ENCODE assay signal across 14 cellular contexts in genomic region chr19:51065221-51065960, GRCh38. TPM values are rescaled to one million over a fixed set of nuclear protein-coding genes. Genes with fewer than 3 reads are reported as not detected.
DNase-seq lines count a peak whose midpoint lies in the region; ATAC-seq, FAIRE-seq and TF ChIP-seq lines count a peak whose summit lies in the region.
"Had no signal": no experiment of that assay in that cellular context is flagged by ENCODE, and none has a peak within 500 bp of the region (broad histone marks: within the 10 kb centered on the region; RNA-seq: fewer than 3 reads in every experiment).

No MANE protein-coding gene starts in this region.

- no peaks in the 10 kb centered on the region for H3K9me2 ChIP-seq in HCT116 (ENCODE audit: insufficient read depth)

- ATAC-seq in HCT116 = peak; percentile 46
- ATAC-seq in stimulated activated effector memory CD8-positive, alpha-beta T cell treated with anti-CD3 and anti-CD28 coated beads, Interleukin-12 subunit alpha, Interleukin-12 subunit beta, amount 100 ng/mL, for 72 hours = no peak
- ATAC-seq in HG03280 (IDR thresholded peaks at IDR 0.05; ENCODE audit: unreplicated experiment) = no peak
- ATAC-seq: activated T-cell treated with anti-CD3 and anti-CD28 coated beads, Interleukin-2, amount 50 U/mL, for 4 hours had no signal

- H3K36me3 Mint-ChIP-seq in brain = no peaks in the 10 kb centered on the region
- H3K36me3 Mint-ChIP-seq in stimulated activated effector memory CD8-positive, alpha-beta T cell treated with anti-CD3 and anti-CD28 coated beads, Interleukin-12 subunit alpha, Interleukin-12 subunit beta, amount 100 ng/mL, for 72 hours = no peaks in the 10 kb centered on the region

- intact Hi-C loops in HCT116 (cut with micrococcal nuclease) = no loop called here
- intact Hi-C loops in thyroid gland (cut with DNase I) = no loop called here

- H3K9me3 ChIP-seq in HCT116 (ENCODE audit: control insufficient read depth in 1 of 2, insufficient read depth in 1 of 2, low read depth in 1 of 2, low read length in 2 of 2) (no peaks in the 10 kb centered on the region), keratinocyte (ENCODE audit: control insufficient read depth, low read depth, low read length) (no peaks in the 10 kb centered on the region), thyroid gland (no peaks in the 10 kb centered on the region)

- no peak overlapping the region for H3K27ac Mint-ChIP-seq in brain
- no peak overlapping the region for H3K27ac Mint-ChIP-seq in stimulated activated effector memory CD8-positive, alpha-beta T cell treated with anti-CD3 and anti-CD28 coated beads, Interleukin-12 subunit alpha, Interleukin-12 subunit beta, amount 100 ng/mL, for 72 hours

- H3K9me1 ChIP-seq in keratinocyte (ENCODE audit: control insufficient read depth, extremely low read depth, insufficient read depth, low read length) = no peaks in the 10 kb centered on the region

- TF ChIP-seq RAD21 in HCT116 (IDR thresholded peaks at IDR 0.05; ENCODE audit: low read depth) = no peak

- no peaks in the 10 kb centered on the region for H4K20me1 ChIP-seq in HCT116 (ENCODE audit: insufficient read depth)
- H4K20me1 ChIP-seq in keratinocyte (ENCODE audit: control insufficient read depth, extremely low read depth, insufficient read depth, low read length) = no peaks in the 10 kb centered on the region

- WGBS in thyroid gland, 2 donors = 17 to 22% methylated on average over 22 to 23 of the region's 25 CpGs

- RAD21 ChIA-PET in HCT116 (lab: Charles Lee; ENCODE audit: low non-redundant PET in 1 of 2, low total read pairs in 2 of 2, uncharacterized antibody in 2 of 2, unreplicated experiment in 2 of 2) = no interaction called here

- FAIRE-seq in keratinocyte (lab: Jason Lieb, UNC) = no peak

- CTCF ChIA-PET in HCT116 (lab: Charles Lee) = interaction anchor here (0.8 to 1.0 kb wide), 3 partner anchors 44 to 49 kb away, joined by 3 to 7 read pairs (median 4); no protein-coding TSS in a partner anchor

- TF ChIP-seq POLR2A in HCT116 (IDR thresholded peaks at IDR 0.05; ENCODE audit: borderline replicate concordance, extremely low read depth, insufficient read depth, insufficient read length) (no peak), thyroid gland (IDR thresholded peaks at IDR 0.05) (no peak)

- no peak for TF ChIP-seq CTCF in HCT116 (IDR thresholded peaks at IDR 0.05 in 2 of 3, conservative IDR thresholded peaks at IDR 0.05 in 1 of 3; ENCODE audit: borderline replicate concordance in 1 of 3, insufficient read depth in 1 of 3, low read depth in 2 of 3, low read length in 2 of 3)
- TF ChIP-seq CTCF in brain (conservative IDR thresholded peaks at IDR 0.05) = no peak
- TF ChIP-seq CTCF in keratinocyte (optimal IDR thresholded peaks at IDR 0.05 in 1 of 3, IDR thresholded peaks at IDR 0.05 in 1 of 3, conservative IDR thresholded peaks at IDR 0.05 in 1 of 3; ENCODE audit: extremely low read depth in 1 of 3, insufficient read depth in 2 of 3, low read length in 3 of 3) = no peak
- no peak for TF ChIP-seq CTCF in thyroid gland (IDR thresholded peaks at IDR 0.05)

- H3K9me3 Mint-ChIP-seq in brain = peaks cover 0 to 9% (median 4%) of the 10 kb centered on the region in 5 experiments
- no peaks in the 10 kb centered on the region for H3K9me3 Mint-ChIP-seq in stimulated activated effector memory CD8-positive, alpha-beta T cell treated with anti-CD3 and anti-CD28 coated beads, Interleukin-12 subunit alpha, Interleukin-12 subunit beta, amount 100 ng/mL, for 72 hours
- H3K9me3 Mint-ChIP-seq: activated T-cell treated with anti-CD3 and anti-CD28 coated beads, Interleukin-2, amount 50 U/mL, for 4 hours had no signal

- dilution Hi-C loops in keratinocyte (cut with MboI; ENCODE audit: extremely low pct_ligation_motif_present, low sequenced_read_pairs) = no loop called here

- no peaks in the 10 kb centered on the region for H3K4me1 Mint-ChIP-seq in brain
- H3K4me1 Mint-ChIP-seq in stimulated activated effector memory CD8-positive, alpha-beta T cell treated with anti-CD3 and anti-CD28 coated beads, Interleukin-12 subunit alpha, Interleukin-12 subunit beta, amount 100 ng/mL, for 72 hours = no peaks in the 10 kb centered on the region

- peak overlapping the region; percentile 57 to 77 (median 66) for H3K4me3 Mint-ChIP-seq in brain
- H3K4me3 Mint-ChIP-seq in stimulated activated effector memory CD8-positive, alpha-beta T cell treated with anti-CD3 and anti-CD28 coated beads, Interleukin-12 subunit alpha, Interleukin-12 subunit beta, amount 100 ng/mL, for 72 hours = peak overlapping the region; percentile 20
- H3K4me3 Mint-ChIP-seq: activated T-cell treated with anti-CD3 and anti-CD28 coated beads, Interleukin-2, amount 50 U/mL, for 4 hours had no signal

- no TSS peak for BruUV-seq in HCT116 (replicated peaks; lab: Mats Ljungman, UMichigan)

- H3K36me3 ChIP-seq in HCT116 (ENCODE audit: control insufficient read depth in 1 of 2, insufficient read depth in 2 of 2, low read length in 2 of 2) (no peaks in the 10 kb centered on the region), keratinocyte (ENCODE audit: control insufficient read depth in 2 of 2, extremely low read depth in 1 of 2, insufficient read depth in 2 of 2, low read length in 2 of 2) (no peaks in the 10 kb centered on the region), thyroid gland (no peaks in the 10 kb centered on the region)
- H3K36me3 ChIP-seq: WERI-Rb-1 had no signal

- no peak overlapping the region for H2AFZ ChIP-seq in HCT116 (ENCODE audit: low read depth, low read length, poor library complexity, severe bottlenecking)
- peak overlapping the region; percentile 31 for H2AFZ ChIP-seq in keratinocyte (ENCODE audit: control insufficient read depth, low read length)

- peaks cover 34% of the 10 kb centered on the region for H3K27me3 Mint-ChIP-seq in brain

- H3K27me3 ChIP-seq in HCT116 (ENCODE audit: insufficient read depth, low read length) = no peaks in the 10 kb centered on the region
- H3K27me3 ChIP-seq in keratinocyte (ENCODE audit: control insufficient read depth, extremely low read depth, insufficient read depth, low read length) = peaks cover 18% of the 10 kb centered on the region
- H3K27me3 ChIP-seq in thyroid gland = no peaks in the 10 kb centered on the region

- H3K4me1 ChIP-seq in HCT116 (ENCODE audit: control insufficient read depth in 1 of 2, insufficient read depth in 2 of 2, low read length in 2 of 2) = peaks cover 9 to 28% of the 10 kb centered on the region in 2 experiments
- peaks cover 3% of the 10 kb centered on the region for H3K4me1 ChIP-seq in keratinocyte (ENCODE audit: control insufficient read depth, extremely low read depth, insufficient read depth, low read length)
- peaks cover 4 to 7% of the 10 kb centered on the region in 2 donors for H3K4me1 ChIP-seq in thyroid gland

- H3K9ac ChIP-seq in HCT116 (ENCODE audit: low read length) (peak overlapping the region; percentile 37), keratinocyte (ENCODE audit: control insufficient read depth, extremely low read depth, insufficient read depth, low read length) (no peak overlapping the region)

- POLR2A ChIA-PET in HCT116 (lab: Charles Lee) = interaction anchor here (0.8 kb wide), 1 partner anchor 49 kb away, joined by 3 read pairs; no protein-coding TSS in a partner anchor

- H3K27ac ChIP-seq in HCT116 (ENCODE audit: low read depth, low read length) = peak overlapping the region; percentile 43; the same call in 1 of the 2 replicates
- H3K27ac ChIP-seq in keratinocyte (ENCODE audit: control insufficient read depth, insufficient read depth, low read length) = no peak overlapping the region
- H3K27ac ChIP-seq in thyroid gland = no peak overlapping the region
- H3K27ac ChIP-seq: WERI-Rb-1 had no signal

- H3K79me2 ChIP-seq in HCT116 (ENCODE audit: insufficient read depth, low read length) = no peaks in the 10 kb centered on the region
- no peaks in the 10 kb centered on the region for H3K79me2 ChIP-seq in keratinocyte (ENCODE audit: control insufficient read depth, insufficient read depth, low read length)

- peak overlapping the region; percentile 41 to 47 for H3K4me3 ChIP-seq in HCT116 (replicated peaks in 1 of 2; ENCODE audit: low read depth in 1 of 2, low read length in 2 of 2)
- peak overlapping the region; percentile 9 to 21 (median 17) for H3K4me3 ChIP-seq in keratinocyte (ENCODE audit: control insufficient read depth in 2 of 3, extremely low read depth in 1 of 3, insufficient read depth in 2 of 3, low read depth in 1 of 3, low read length in 3 of 3)
- no peak overlapping the region for H3K4me3 ChIP-seq in thyroid gland (replicated peaks in 1 of 3)

- DNase-seq in HCT116 (ENCODE audit: low read depth, low spot score) (no peak), keratinocyte (ENCODE audit: low read depth, low spot score) (no peak), thyroid gland (no peak), NCI-H510A treated with DMSO at 0.1 percent for 48 hours (lab: John Stamatoyannopoulos, UW) (no peak)
- no peak for DNase-seq in stimulated activated effector memory CD8-positive, alpha-beta T cell treated with anti-CD3 and anti-CD28 coated beads, Interleukin-12 subunit alpha, Interleukin-12 subunit beta, amount 100 ng/mL, for 72 hours (ENCODE audit: low spot score in 2 of 2)
- DNase-seq: activated T-cell treated with anti-CD3 and anti-CD28 coated beads, Interleukin-2, amount 50 U/mL, for 4 hours; central memory CD4-positive, alpha-beta T cell; Kasumi-1; NCI-H2171; WERI-Rb-1 had no signal

- peak overlapping the region; percentile 74 for H3K4me2 ChIP-seq in HCT116 (ENCODE audit: low read length)
- peak overlapping the region; percentile 49 for H3K4me2 ChIP-seq in keratinocyte (ENCODE audit: control insufficient read depth, extremely low read depth, insufficient read depth, low read depth, low read length)

RNA-seq across cellular contexts. Expression of gene KLK13, which starts 0.5 kb away (rescaled TPM):
- total RNA-seq in HCT116 (2021; ENCODE audit: unreplicated experiment) (3.2 TPM), thyroid gland (under 1 TPM in 2 of 4 donors, not detected in 2; 0.22 to 0.73 TPM)
- 1.9 and 2.2 TPM in 2 replicates for polyA plus RNA-seq in HCT116 (2012)
- polyA plus RNA-seq in brain (ENCODE audit: insufficient read depth, low read depth, low replicate concordance) (not detected), keratinocyte (2.0 to 4.4 TPM (median 2.8 TPM) in 3 replicates)
- 8.8 TPM for polyA plus RNA-seq in keratinocyte (2011; ENCODE audit: low read depth)
- 4.4 and 6.1 TPM in 2 replicates for polyA plus RNA-seq in keratinocyte (2011; cell fraction: cytosol; rRNA removed)
- polyA plus RNA-seq in keratinocyte (2011; cell fraction: nucleus; rRNA removed) = 5.7 and 8.5 TPM in 2 replicates
- 2.1 and 12.8 TPM in 2 replicates for polyA plus RNA-seq in keratinocyte (2012; ENCODE audit: low replicate concordance)
- 1.9 to 5.5 TPM (median 4.8 TPM) in 3 replicates for polyA minus RNA-seq in keratinocyte
- polyA minus RNA-seq in keratinocyte (2011; cell fraction: cytosol; rRNA and poly(A)+ RNA removed) = 3.3 TPM
- 1.0 and 3.7 TPM in 2 replicates for polyA minus RNA-seq in keratinocyte (2011; cell fraction: nucleus; rRNA and poly(A)+ RNA removed)
- total RNA-seq: activated T-cell treated with anti-CD3 and anti-CD28 coated beads, Interleukin-2, amount 50 U/mL, for 4 hours; glomerular endothelial cell; myocyte had no signal

RNA-seq across cellular contexts. Expression of gene KLK14, which starts 17.3 kb away (rescaled TPM):
- total RNA-seq in HCT116 (2021; ENCODE audit: unreplicated experiment) (0.76 TPM), thyroid gland (not detected)
- polyA plus RNA-seq in HCT116 (2012) = 0.37 and 0.47 TPM in 2 replicates
- polyA plus RNA-seq in brain (ENCODE audit: insufficient read depth, low read depth, low replicate concordance) (0.70 TPM), keratinocyte (0.05 to 0.63 TPM (median 0.10 TPM) in 3 replicates)
- 2.6 TPM for polyA plus RNA-seq in keratinocyte (2011; ENCODE audit: low read depth)
- polyA plus RNA-seq in keratinocyte (2011; cell fraction: cytosol; rRNA removed) = 0.17 and 0.33 TPM in 2 replicates
- 0.37 and 0.45 TPM in 2 replicates for polyA plus RNA-seq in keratinocyte (2011; cell fraction: nucleus; rRNA removed)
- polyA plus RNA-seq in keratinocyte (2012; ENCODE audit: low replicate concordance) = 0.73 and 11.4 TPM in 2 replicates
- polyA minus RNA-seq in keratinocyte = 0.23 to 0.46 TPM in 2 of 3 replicates, not detected in the other
- not detected for polyA minus RNA-seq in keratinocyte (2011; cell fraction: cytosol; rRNA and poly(A)+ RNA removed)
- not detected in 2 replicates for polyA minus RNA-seq in keratinocyte (2011; cell fraction: nucleus; rRNA and poly(A)+ RNA removed)
- total RNA-seq: glomerular endothelial cell, myocyte had no signal

RNA-seq across cellular contexts. Expression of gene KLK12, which starts 30.6 kb away (rescaled TPM):
- total RNA-seq in HCT116 (2021; ENCODE audit: unreplicated experiment) = not detected
- 0.09 TPM in 1 of 2 replicates, not detected in the other for polyA plus RNA-seq in HCT116 (2012)
- polyA plus RNA-seq in brain (ENCODE audit: insufficient read depth, low read depth, low replicate concordance) = 0.51 TPM
- polyA plus RNA-seq in keratinocyte = not detected in 3 replicates
- not detected for polyA plus RNA-seq in keratinocyte (2011; ENCODE audit: low read depth)
- polyA plus RNA-seq in keratinocyte (2011; cell fraction: cytosol; rRNA removed) = not detected in 2 replicates
- not detected in 2 replicates for polyA plus RNA-seq in keratinocyte (2011; cell fraction: nucleus; rRNA removed)
- not detected in 2 replicates for polyA plus RNA-seq in keratinocyte (2012; ENCODE audit: low replicate concordance)
- polyA minus RNA-seq in keratinocyte = not detected in 3 replicates
- not detected for polyA minus RNA-seq in keratinocyte (2011; cell fraction: cytosol; rRNA and poly(A)+ RNA removed)
- polyA minus RNA-seq in keratinocyte (2011; cell fraction: nucleus; rRNA and poly(A)+ RNA removed) = not detected in 2 replicates
- not detected for total RNA-seq in thyroid gland
- total RNA-seq: activated T-cell treated with anti-CD3 and anti-CD28 coated beads, Interleukin-2, amount 50 U/mL, for 4 hours; glomerular endothelial cell; myocyte had no signal

RNA-seq across cellular contexts. Expression of gene KLK11, which starts 39.0 kb away (rescaled TPM):
- total RNA-seq in HCT116 (2021; ENCODE audit: unreplicated experiment) = not detected
- 1.5 and 1.6 TPM in 2 replicates for polyA plus RNA-seq in HCT116 (2012)
- polyA plus RNA-seq in brain (ENCODE audit: insufficient read depth, low read depth, low replicate concordance) = 1.6 TPM
- polyA plus RNA-seq in keratinocyte = 12.8 to 39.0 TPM (median 18.0 TPM) in 3 replicates
- polyA plus RNA-seq in keratinocyte (2011; ENCODE audit: low read depth) = 70.5 TPM
- polyA plus RNA-seq in keratinocyte (2011; cell fraction: cytosol; rRNA removed) = 29.1 and 35.1 TPM in 2 replicates
- polyA plus RNA-seq in keratinocyte (2011; cell fraction: nucleus; rRNA removed) = 57.0 and 68.1 TPM in 2 replicates
- polyA plus RNA-seq in keratinocyte (2012; ENCODE audit: low replicate concordance) = 16.1 and 182 TPM in 2 replicates
- polyA minus RNA-seq in keratinocyte = 8.1 to 22.2 TPM (median 10.7 TPM) in 3 replicates
- 38.9 TPM for polyA minus RNA-seq in keratinocyte (2011; cell fraction: cytosol; rRNA and poly(A)+ RNA removed)
- 14.5 and 16.5 TPM in 2 replicates for polyA minus RNA-seq in keratinocyte (2011; cell fraction: nucleus; rRNA and poly(A)+ RNA removed)
- total RNA-seq in thyroid gland = under 1 TPM in 2 of 4 donors, not detected in 2; 0.40 to 0.93 TPM
- total RNA-seq: glomerular endothelial cell, myocyte had no signal

RNA-seq across cellular contexts. Expression of gene CTU1, which starts 42.8 kb away (rescaled TPM):
- total RNA-seq in HCT116 (2021; ENCODE audit: unreplicated experiment) = 14.0 TPM
- polyA plus RNA-seq in HCT116 (2012) = 7.3 and 7.9 TPM in 2 replicates
- 3.4 TPM for polyA plus RNA-seq in brain (ENCODE audit: insufficient read depth, low read depth, low replicate concordance)
- 1.9 to 3.9 TPM (median 2.3 TPM) in 3 replicates for polyA plus RNA-seq in keratinocyte
- 0.79 TPM for polyA plus RNA-seq in keratinocyte (2011; ENCODE audit: low read depth)
- polyA plus RNA-seq in keratinocyte (2011; cell fraction: cytosol; rRNA removed) = 0.81 and 2.8 TPM in 2 replicates
- 3.5 and 5.2 TPM in 2 replicates for polyA plus RNA-seq in keratinocyte (2011; cell fraction: nucleus; rRNA removed)
- polyA plus RNA-seq in keratinocyte (2012; ENCODE audit: low replicate concordance) = 4.1 and 4.5 TPM in 2 replicates
- 1.5 to 2.0 TPM (median 1.6 TPM) in 3 replicates for polyA minus RNA-seq in keratinocyte
- polyA minus RNA-seq in keratinocyte (2011; cell fraction: cytosol; rRNA and poly(A)+ RNA removed) = 8.6 TPM
- 2.6 and 4.5 TPM in 2 replicates for polyA minus RNA-seq in keratinocyte (2011; cell fraction: nucleus; rRNA and poly(A)+ RNA removed)
- total RNA-seq in thyroid gland = 10 to 100 TPM in 2 of 4 donors, 1 to 10 TPM in 2; 7.5 to 13.6 (median 9.3) TPM

Comparison
In these comparisons a context has a peak if more than half of its experiments do, and no peak if none do; other contexts are left out.
1. H3K4me3 ChIP-seq: peak in HCT116 (2 of 2) and keratinocyte (3 of 3); none in thyroid gland (0 of 3).